1 cellular context compared by ENCODE assay signal in the genomic region with DNA sequence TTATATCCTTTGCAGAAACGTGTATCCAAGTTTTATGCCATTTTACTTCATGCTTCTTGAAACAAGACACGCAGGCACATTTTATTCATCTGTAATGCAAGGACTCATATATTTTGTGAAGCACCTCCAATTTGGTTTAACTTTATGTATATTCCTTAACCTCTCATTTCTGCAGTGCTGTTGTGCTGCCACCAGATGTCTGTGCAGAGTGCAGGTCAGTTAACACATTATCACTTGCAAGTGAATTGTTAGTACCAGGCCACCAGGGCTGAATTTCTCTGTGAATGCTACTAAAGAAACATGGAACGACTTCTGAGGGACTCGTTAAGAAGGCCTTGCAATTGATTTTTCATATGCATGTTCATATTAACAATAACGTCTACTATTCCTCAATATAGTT.
TF ChIP-seq lines count a peak whose summit lies in the region.

No MANE protein-coding gene starts in this region.

TF ChIP-seq in GM23338, 12 proteins besides CTCF, POLR2A, EP300 and RAD21 (continued from another document):
- TF ChIP-seq, protein P1, sequence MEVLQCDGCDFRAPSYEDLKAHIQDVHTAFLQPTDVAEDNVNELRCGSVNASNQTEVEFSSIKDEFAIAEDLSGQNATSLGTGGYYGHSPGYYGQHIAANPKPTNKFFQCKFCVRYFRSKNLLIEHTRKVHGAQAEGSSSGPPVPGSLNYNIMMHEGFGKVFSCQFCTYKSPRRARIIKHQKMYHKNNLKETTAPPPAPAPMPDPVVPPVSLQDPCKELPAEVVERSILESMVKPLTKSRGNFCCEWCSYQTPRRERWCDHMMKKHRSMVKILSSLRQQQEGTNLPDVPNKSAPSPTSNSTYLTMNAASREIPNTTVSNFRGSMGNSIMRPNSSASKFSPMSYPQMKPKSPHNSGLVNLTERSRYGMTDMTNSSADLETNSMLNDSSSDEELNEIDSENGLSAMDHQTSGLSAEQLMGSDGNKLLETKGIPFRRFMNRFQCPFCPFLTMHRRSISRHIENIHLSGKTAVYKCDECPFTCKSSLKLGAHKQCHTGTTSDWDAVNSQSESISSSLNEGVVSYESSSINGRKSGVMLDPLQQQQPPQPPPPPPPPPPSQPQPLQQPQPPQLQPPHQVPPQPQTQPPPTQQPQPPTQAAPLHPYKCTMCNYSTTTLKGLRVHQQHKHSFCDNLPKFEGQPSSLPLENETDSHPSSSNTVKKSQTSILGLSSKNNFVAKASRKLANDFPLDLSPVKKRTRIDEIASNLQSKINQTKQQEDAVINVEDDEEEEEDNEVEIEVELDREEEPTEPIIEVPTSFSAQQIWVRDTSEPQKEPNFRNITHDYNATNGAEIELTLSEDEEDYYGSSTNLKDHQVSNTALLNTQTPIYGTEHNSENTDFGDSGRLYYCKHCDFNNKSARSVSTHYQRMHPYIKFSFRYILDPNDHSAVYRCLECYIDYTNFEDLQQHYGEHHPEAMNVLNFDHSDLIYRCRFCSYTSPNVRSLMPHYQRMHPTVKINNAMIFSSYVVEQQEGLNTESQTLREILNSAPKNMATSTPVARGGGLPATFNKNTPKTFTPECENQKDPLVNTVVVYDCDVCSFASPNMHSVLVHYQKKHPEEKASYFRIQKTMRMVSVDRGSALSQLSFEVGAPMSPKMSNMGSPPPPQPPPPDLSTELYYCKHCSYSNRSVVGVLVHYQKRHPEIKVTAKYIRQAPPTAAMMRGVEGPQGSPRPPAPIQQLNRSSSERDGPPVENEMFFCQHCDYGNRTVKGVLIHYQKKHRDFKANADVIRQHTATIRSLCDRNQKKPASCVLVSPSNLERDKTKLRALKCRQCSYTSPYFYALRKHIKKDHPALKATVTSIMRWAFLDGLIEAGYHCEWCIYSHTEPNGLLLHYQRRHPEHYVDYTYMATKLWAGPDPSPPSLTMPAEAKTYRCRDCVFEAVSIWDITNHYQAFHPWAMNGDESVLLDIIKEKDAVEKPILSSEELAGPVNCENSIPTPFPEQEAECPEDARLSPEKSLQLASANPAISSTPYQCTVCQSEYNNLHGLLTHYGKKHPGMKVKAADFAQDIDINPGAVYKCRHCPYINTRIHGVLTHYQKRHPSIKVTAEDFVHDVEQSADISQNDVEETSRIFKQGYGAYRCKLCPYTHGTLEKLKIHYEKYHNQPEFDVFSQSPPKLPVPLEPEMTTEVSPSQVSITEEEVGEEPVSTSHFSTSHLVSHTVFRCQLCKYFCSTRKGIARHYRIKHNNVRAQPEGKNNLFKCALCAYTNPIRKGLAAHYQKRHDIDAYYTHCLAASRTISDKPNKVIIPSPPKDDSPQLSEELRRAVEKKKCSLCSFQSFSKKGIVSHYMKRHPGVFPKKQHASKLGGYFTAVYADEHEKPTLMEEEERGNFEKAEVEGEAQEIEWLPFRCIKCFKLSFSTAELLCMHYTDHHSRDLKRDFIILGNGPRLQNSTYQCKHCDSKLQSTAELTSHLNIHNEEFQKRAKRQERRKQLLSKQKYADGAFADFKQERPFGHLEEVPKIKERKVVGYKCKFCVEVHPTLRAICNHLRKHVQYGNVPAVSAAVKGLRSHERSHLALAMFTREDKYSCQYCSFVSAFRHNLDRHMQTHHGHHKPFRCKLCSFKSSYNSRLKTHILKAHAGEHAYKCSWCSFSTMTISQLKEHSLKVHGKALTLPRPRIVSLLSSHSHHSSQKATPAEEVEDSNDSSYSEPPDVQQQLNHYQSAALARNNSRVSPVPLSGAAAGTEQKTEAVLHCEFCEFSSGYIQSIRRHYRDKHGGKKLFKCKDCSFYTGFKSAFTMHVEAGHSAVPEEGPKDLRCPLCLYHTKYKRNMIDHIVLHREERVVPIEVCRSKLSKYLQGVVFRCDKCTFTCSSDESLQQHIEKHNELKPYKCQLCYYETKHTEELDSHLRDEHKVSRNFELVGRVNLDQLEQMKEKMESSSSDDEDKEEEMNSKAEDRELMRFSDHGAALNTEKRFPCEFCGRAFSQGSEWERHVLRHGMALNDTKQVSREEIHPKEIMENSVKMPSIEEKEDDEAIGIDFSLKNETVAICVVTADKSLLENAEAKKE (CRISPR knock-in tag; IDR thresholded peaks at IDR 0.05) = no peak
- TF ChIP-seq STAT1 (IDR thresholded peaks at IDR 0.05; ENCODE audit: unreplicated experiment) (no peak), JUNB (IDR thresholded peaks at IDR 0.05; ENCODE audit: unreplicated experiment) (no peak)
